ENCODE assay signal across 13 cellular contexts in the genomic region with DNA sequence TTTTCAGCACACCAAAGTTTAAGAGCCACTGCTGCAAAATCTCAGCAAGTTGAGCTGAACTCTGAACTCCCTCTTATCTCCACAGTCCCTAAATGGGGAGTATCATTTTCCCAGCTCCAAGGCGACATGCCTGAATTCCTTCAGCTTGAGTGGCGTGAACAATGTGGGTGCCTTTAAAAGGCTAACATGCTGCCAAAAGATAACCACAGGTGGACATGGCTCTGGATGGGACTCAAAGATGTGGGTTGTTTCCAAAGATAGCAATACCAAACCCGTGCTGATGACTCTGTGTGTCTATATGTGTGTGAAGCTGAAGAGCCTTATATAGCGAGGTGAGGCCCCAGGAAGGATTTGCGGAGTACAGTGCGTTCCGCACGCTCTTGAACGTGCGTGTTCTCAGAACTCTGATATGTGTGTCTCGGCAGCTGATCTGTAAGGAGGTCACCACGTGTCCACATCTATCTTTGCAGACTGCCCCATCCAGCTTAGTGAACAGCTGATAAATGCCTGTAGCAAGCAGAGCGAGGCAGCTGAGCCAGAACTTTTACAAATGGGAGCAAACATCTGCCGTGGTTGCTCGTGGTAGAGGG.
DNase-seq lines count a peak whose midpoint lies in the region; ATAC-seq, FAIRE-seq and TF ChIP-seq lines count a peak whose summit lies in the region.
"Had no signal": no experiment of that assay in that cellular context is flagged by ENCODE, and none has a peak within 500 bp of the region (broad histone marks: within the 10 kb centered on the region; RNA-seq: fewer than 3 reads in every experiment).

No MANE protein-coding gene starts in this region.

- H3K4me1 ChIP-seq in BLaER1 (peaks cover 57% of the 10 kb centered on the region), K562 (replicated peaks in 1 of 2; ENCODE audit: control insufficient read depth in 2 of 2, insufficient read depth in 2 of 2, low read length in 2 of 2) (peaks cover 18 to 19% of the 10 kb centered on the region in 2 experiments), right atrium auricular region (peaks cover 0 to 40% of the 10 kb centered on the region in 2 donors), colonic mucosa (no peaks in the 10 kb centered on the region)

- H3K36me3 ChIP-seq in BLaER1 (no peaks in the 10 kb centered on the region), K562 (ENCODE audit: control insufficient read depth, insufficient read depth, low read length) (no peaks in the 10 kb centered on the region), right atrium auricular region (no peaks in the 10 kb centered on the region), colonic mucosa (no peaks in the 10 kb centered on the region)
- H3K36me3 ChIP-seq: MG63 had no signal

- H3K27ac Mint-ChIP-seq in osteocyte (ENCODE audit: unreplicated experiment): no peak overlapping the region
- H3K27ac Mint-ChIP-seq in activated CD4-positive, alpha-beta T cell treated with anti-CD3 and anti-CD28 coated beads, Interleukin-2, amount 10 ng/mL, durations not matched to agents 7 days and 5 days: no peak overlapping the region
- H3K27ac Mint-ChIP-seq: HFFc6 had no signal

- H4K20me1 ChIP-seq in BLaER1: no peaks in the 10 kb centered on the region
- H4K20me1 ChIP-seq in K562 (replicated peaks; ENCODE audit: control insufficient read depth, insufficient read depth, low read length): no peaks in the 10 kb centered on the region; the same call in 1 of the 2 replicates

- no peaks in the 10 kb centered on the region for H3K27me3 Mint-ChIP-seq in osteocyte (ENCODE audit: unreplicated experiment)
- H3K27me3 Mint-ChIP-seq in activated CD4-positive, alpha-beta T cell treated with anti-CD3 and anti-CD28 coated beads, Interleukin-2, amount 10 ng/mL, durations not matched to agents 7 days and 5 days: peaks cover 7% of the 10 kb centered on the region

- no peak for TF ChIP-seq POLR2A in K562 (conservative IDR thresholded peaks at IDR 0.05)

- H3K9ac ChIP-seq in BLaER1 (no peak overlapping the region), K562 (ENCODE audit: insufficient read depth in 1 of 2, low read depth in 2 of 2, low read length in 2 of 2) (no peak overlapping the region; a peak in 1 of 4 replicates), colonic mucosa (ENCODE audit: low read depth in 2 of 2, low read length in 2 of 2) (no peak overlapping the region)

- H2AFZ ChIP-seq in K562 (ENCODE audit: low read depth, low read length): no peak overlapping the region

- H3K4me3 ChIP-seq in BLaER1 (no peak overlapping the region), K562 (no peak overlapping the region), right atrium auricular region (no peak overlapping the region), colonic mucosa (no peak overlapping the region)
- H3K4me3 ChIP-seq: MG63 had no signal

- peak; percentile 10; the same call in 1 of the 2 replicates for TF ChIP-seq EP300 in K562 (IDR thresholded peaks at IDR 0.05; ENCODE audit: low read length)

- no peak for TF ChIP-seq RAD21 in K562 (CRISPR knock-in tag; conservative IDR thresholded peaks at IDR 0.05 in 1 of 2, IDR thresholded peaks at IDR 0.05 in 1 of 2)

- TF ChIP-seq CTCF in K562 (IDR thresholded peaks at IDR 0.05 in 2 of 3, conservative IDR thresholded peaks at IDR 0.05 in 1 of 3; ENCODE audit: insufficient read depth in 2 of 3, low read depth in 1 of 3, low read length in 3 of 3) (no peak), right atrium auricular region (IDR thresholded peaks at IDR 0.05) (no peak), osteocyte (IDR thresholded peaks at IDR 0.05) (no peak), colonic mucosa (IDR thresholded peaks at IDR 0.05) (no peak)

- no peaks in the 10 kb centered on the region for H3K9me1 ChIP-seq in K562 (ENCODE audit: control insufficient read depth, insufficient read depth, low read length)

- POLR2A ChIA-PET in K562 (lab: Yijun Ruan, JAX): interaction anchor here (0.6 to 4.1 kb wide), 5 partner anchors 8 to 1321 kb away, joined by 3 to 26 read pairs (median 4); no protein-coding TSS in a partner anchor
- POLR2A ChIA-PET in activated CD4-positive, alpha-beta T cell treated with anti-CD3 and anti-CD28 coated beads, Interleukin-2, amount 10 ng/mL, durations not matched to agents 7 days and 5 days (lab: Charles Lee): no interaction called here

- peaks cover 13% of the 10 kb centered on the region for H3K9me3 ChIP-seq in BLaER1
- peaks cover 10% of the 10 kb centered on the region for H3K9me3 ChIP-seq in K562 (replicated peaks; ENCODE audit: control insufficient read depth, insufficient read depth, low read depth, low read length)
- H3K9me3 ChIP-seq in right atrium auricular region: peaks cover 0 to 12% of the 10 kb centered on the region in 2 donors
- H3K9me3 ChIP-seq in colonic mucosa: no peaks in the 10 kb centered on the region
- H3K9me3 ChIP-seq: MG63 had no signal

- DNase-seq in K562 (ENCODE audit: extremely low read depth in 1 of 4, low spot score in 3 of 4) (peak in 2 of 4 experiments; percentile 45 to 50), right atrium auricular region (ENCODE audit: low spot score) (peak; percentile 76), osteocyte (ENCODE audit: extremely low spot score, unreplicated experiment) (peak; percentile 62), colonic mucosa (no peak)
- no peak for DNase-seq in central memory CD4-positive, alpha-beta T cell
- DNase-seq in activated CD4-positive, alpha-beta T cell treated with anti-CD3 and anti-CD28 coated beads, Interleukin-2, amount 10 ng/mL, durations not matched to agents 7 days and 5 days: no peak
- no peak for DNase-seq in stimulated activated CD4-positive, alpha-beta T cell treated with anti-CD3 and anti-CD28 coated beads, Interleukin-2, amount 100 ng/mL, for 48 hours
- DNase-seq: HFFc6, MG63, NCI-H1092 treated with DMSO at 0.1 percent for 48 hours, NCI-H2227 treated with DMSO at 0.1 percent for 48 hours, NCI-H524 had no signal

- intact Hi-C loops in K562 (cut with micrococcal nuclease): no loop called here
- intact Hi-C loops in colonic mucosa (cut with DNase I): no loop called here

- H3K4me1 Mint-ChIP-seq in osteocyte (ENCODE audit: unreplicated experiment): peaks cover 16% of the 10 kb centered on the region
- H3K4me1 Mint-ChIP-seq in activated CD4-positive, alpha-beta T cell treated with anti-CD3 and anti-CD28 coated beads, Interleukin-2, amount 10 ng/mL, durations not matched to agents 7 days and 5 days: no peaks in the 10 kb centered on the region

- H3K27ac ChIP-seq in BLaER1 (peak overlapping the region; percentile 74; the same call in 1 of the 2 replicates), K562 (ENCODE audit: extremely low read depth, low read depth, low read length) (no peak overlapping the region), right atrium auricular region (peak overlapping the region; percentile 78 to 94), colonic mucosa (no peak overlapping the region)

- peaks cover 10% of the 10 kb centered on the region for H3K9me3 Mint-ChIP-seq in osteocyte (ENCODE audit: unreplicated experiment)
- peaks cover 3% of the 10 kb centered on the region for H3K9me3 Mint-ChIP-seq in activated CD4-positive, alpha-beta T cell treated with anti-CD3 and anti-CD28 coated beads, Interleukin-2, amount 10 ng/mL, durations not matched to agents 7 days and 5 days
- H3K9me3 Mint-ChIP-seq: HFFc6 had no signal

- FAIRE-seq in K562 (lab: Jason Lieb, UNC): no peak

- in situ Hi-C loops in K562 (cut with MboI): no loop called here

- H3K27me3 ChIP-seq in BLaER1 (no peaks in the 10 kb centered on the region), K562 (ENCODE audit: control insufficient read depth in 2 of 2, insufficient read depth in 2 of 2, low read length in 2 of 2) (peaks cover 3 to 4% of the 10 kb centered on the region in 2 experiments; a peak in 1 of 5 replicates), right atrium auricular region (no peaks in the 10 kb centered on the region), colonic mucosa (no peaks in the 10 kb centered on the region)
- H3K27me3 ChIP-seq: MG63 had no signal

- CTCF ChIA-PET in K562 (lab: Yijun Ruan, JAX; ENCODE audit: low intra/inter-chr PET ratio): no interaction called here
- CTCF ChIA-PET in activated CD4-positive, alpha-beta T cell treated with anti-CD3 and anti-CD28 coated beads, Interleukin-2, amount 10 ng/mL, durations not matched to agents 7 days and 5 days (lab: Charles Lee): interaction anchor here (0.9 kb wide), 1 partner anchor 9 kb away, joined by 3 read pairs; no protein-coding TSS in a partner anchor

- WGBS in K562 (ENCODE audit: insufficient coverage, low coverage, missing lambda C conversion rate): 4% methylated on average over 15 of the region's 15 CpGs

- H3K4me3 Mint-ChIP-seq in osteocyte (ENCODE audit: unreplicated experiment): no peak overlapping the region
- no peak overlapping the region for H3K4me3 Mint-ChIP-seq in activated CD4-positive, alpha-beta T cell treated with anti-CD3 and anti-CD28 coated beads, Interleukin-2, amount 10 ng/mL, durations not matched to agents 7 days and 5 days
- H3K4me3 Mint-ChIP-seq: HFFc6 had no signal

- peak overlapping the region; percentile 88 for H3K4me2 ChIP-seq in BLaER1
- H3K4me2 ChIP-seq in K562 (ENCODE audit: insufficient read depth, low read length): peak overlapping the region; percentile 53

- no peaks in the 10 kb centered on the region for H3K79me2 ChIP-seq in K562 (ENCODE audit: control insufficient read depth, insufficient read depth, low read length)

- H3K36me3 Mint-ChIP-seq in osteocyte (ENCODE audit: unreplicated experiment): no peaks in the 10 kb centered on the region
- H3K36me3 Mint-ChIP-seq in activated CD4-positive, alpha-beta T cell treated with anti-CD3 and anti-CD28 coated beads, Interleukin-2, amount 10 ng/mL, durations not matched to agents 7 days and 5 days (ENCODE audit: low read depth): no peaks in the 10 kb centered on the region

- ATAC-seq in K562: peak; percentile 44

- BruUV-seq in K562 (replicated peaks; lab: Mats Ljungman, UMichigan): no TSS peak

Comparison
In these comparisons a context has a peak if more than half of its experiments do, and no peak if none do; other contexts are left out.
1. H3K27ac ChIP-seq: peak in BLaER1 (single experiment) and right atrium auricular region (2 of 2); none in K562 (single experiment) and colonic mucosa (single experiment).
2. DNase-seq: peak in right atrium auricular region (single experiment) and osteocyte (single experiment); none in central memory CD4-positive, alpha-beta T cell (single experiment), activated CD4-positive, alpha-beta T cell treated with anti-CD3 and anti-CD28 coated beads, Interleukin-2, amount 10 ng/mL, durations not matched to agents 7 days and 5 days (single experiment), stimulated activated CD4-positive, alpha-beta T cell treated with anti-CD3 and anti-CD28 coated beads, Interleukin-2, amount 100 ng/mL, for 48 hours (0 of 2) and colonic mucosa (single experiment).